8 cellular contexts compared by ENCODE assay signal in genomic region chr4:112705891-112706839, GRCh38.
DNase-seq lines count a peak whose midpoint lies in the region; ATAC-seq, FAIRE-seq and TF ChIP-seq lines count a peak whose summit lies in the region.
"Not testable (repeated sequence)": the region's sequence is repeated elsewhere in the genome, so short reads cannot be mapped to it uniquely, and the experiment has no call there.

No MANE protein-coding gene starts in this region.

- TF ChIP-seq CTCF in AG04449 (IDR thresholded peaks at IDR 0.05; ENCODE audit: insufficient read depth, low read length, missing control alignments); kidney (IDR thresholded peaks at IDR 0.05; ENCODE audit: borderline replicate concordance, extremely low read depth, insufficient read depth): not testable (repeated sequence)

- not testable (repeated sequence) for H3K4me1 ChIP-seq in ectodermal cell (ENCODE audit: control insufficient read depth, insufficient read depth, low read length); kidney (ENCODE audit: control insufficient read depth in 1 of 2, insufficient read depth in 1 of 2, low read depth in 1 of 2, low read length in 2 of 2); rectal smooth muscle tissue (ENCODE audit: control insufficient read depth, insufficient read depth, low read length)

- not testable (repeated sequence) for DNase-seq in AG04449 (ENCODE audit: low read depth, low spot score); kidney
- peak; percentile 11 to 12 for DNase-seq in NCI-H446 (lab: John Stamatoyannopoulos, UW)
- peak; percentile 14 for DNase-seq in activated CD8-positive, alpha-beta memory T cell treated with anti-CD3 and anti-CD28 coated beads, Interleukin-2, amount 50 U/mL, for 4 hours

- POLR2A ChIA-PET in AG04449 (lab: Yijun Ruan, JAX), result not testable (repeated sequence)

- peak; percentile 60 for ATAC-seq in GM18907 (IDR thresholded peaks at IDR 0.05; ENCODE audit: unreplicated experiment)
- peak; percentile 37 for ATAC-seq in HG02981 (IDR thresholded peaks at IDR 0.05; ENCODE audit: unreplicated experiment)

- peak overlapping the region; percentile 77 for H3K27ac ChIP-seq in ectodermal cell (ENCODE audit: insufficient read depth, low read depth, low read length, poor library complexity, severe bottlenecking)
- H3K27ac ChIP-seq in kidney (ENCODE audit: low read depth in 2 of 2, low read length in 2 of 2); rectal smooth muscle tissue (ENCODE audit: low read depth, low read length): not testable (repeated sequence)

- not testable (repeated sequence) for H3K27me3 ChIP-seq in ectodermal cell (ENCODE audit: control insufficient read depth, insufficient read depth, low read length, poor library complexity, severe bottlenecking); rectal smooth muscle tissue (ENCODE audit: control insufficient read depth, insufficient read depth, low read length)

- not testable (repeated sequence) for H3K9me3 ChIP-seq in ectodermal cell (ENCODE audit: control insufficient read depth, low read length); kidney (ENCODE audit: control insufficient read depth in 1 of 2, low read length in 2 of 2)

- H3K4me3 ChIP-seq in AG04449 (ENCODE audit: low read depth, low read length) (peak overlapping the region; percentile 46), ectodermal cell (ENCODE audit: insufficient read depth, low read depth, low read length) (peak overlapping the region; percentile 79), kidney (ENCODE audit: low read length in 2 of 2) (peak overlapping the region; percentile 45 to 66), rectal smooth muscle tissue (ENCODE audit: low read length) (peak overlapping the region; percentile 56)

- not testable (repeated sequence) for FAIRE-seq in kidney (lab: Jason Lieb, UNC)

- CTCF ChIA-PET in AG04449 (lab: Yijun Ruan, JAX), result interaction anchor here (1.3 kb wide), 1 partner anchor 56 kb away, joined by 3 read pairs; no protein-coding TSS in a partner anchor

- intact Hi-C loops in kidney (cut with DNase I), result not testable (repeated sequence)

- WGBS in ectodermal cell, 2 experiments, result 0% methylated on average over 36 of the region's 74 CpGs

- H3K9ac ChIP-seq in kidney (ENCODE audit: low read length in 2 of 2); rectal smooth muscle tissue (ENCODE audit: low read length): not testable (repeated sequence)

- not testable (repeated sequence) for H3K36me3 ChIP-seq in ectodermal cell (ENCODE audit: control insufficient read depth, insufficient read depth, low read length); kidney (ENCODE audit: control insufficient read depth in 1 of 2, insufficient read depth in 2 of 2, low read length in 2 of 2); rectal smooth muscle tissue (ENCODE audit: control insufficient read depth, insufficient read depth, low read length)
